16 cellular contexts compared by ENCODE assay signal in genomic region chr15:36691596-36691995, GRCh38.
A peak's percentile ranks its signal among the peaks of the same experiment; 100 is the strongest.
DNase-seq lines count a peak whose midpoint lies in the region; ATAC-seq, FAIRE-seq and TF ChIP-seq lines count a peak whose summit lies in the region.
"Had no signal": no experiment of that assay in that cellular context is flagged by ENCODE, and none has a peak within 500 bp of the region (broad histone marks: within the 10 kb centered on the region; RNA-seq: fewer than 3 reads in every experiment).

No MANE protein-coding gene starts in this region.

- DNase-seq in D721Med (ENCODE audit: insufficient read length, low spot score): no peak
- peak; percentile 43 for DNase-seq in NCI-H2227 (lab: John Stamatoyannopoulos, UW; ENCODE audit: unreplicated experiment)
- peak; percentile 78 for DNase-seq in SK-N-DZ (ENCODE audit: low spot score)
- no peak for DNase-seq in mesothelial cell of epicardium (ENCODE audit: low spot score in 2 of 2, unreplicated experiment in 2 of 2)
- DNase-seq in DMS153 treated with DMSO at 0.1 percent for 48 hours (lab: John Stamatoyannopoulos, UW; ENCODE audit: unreplicated experiment): no peak
- DNase-seq in omental fat pad (ENCODE audit: low spot score): no peak
- DNase-seq: 8988T; CD4-positive, alpha-beta memory T cell; DMS 273 treated with DMSO at 0.1 percent for 48 hours; GOT3; H9 had no signal

- FAIRE-seq in D721Med (lab: Jason Lieb, UNC): peak; percentile 6
- FAIRE-seq: G401.6, GM12891, GM19239 had no signal

- peaks cover 17% of the 10 kb centered on the region for H3K9me3 Mint-ChIP-seq in mesothelial cell of epicardium

- H3K36me3 Mint-ChIP-seq in mesothelial cell of epicardium: peaks cover 46% of the 10 kb centered on the region

- ATAC-seq in HG03460 (IDR thresholded peaks at IDR 0.05; ENCODE audit: unreplicated experiment) (no peak), omental fat pad (ENCODE audit: low FRiP score) (no peak)

- no peak overlapping the region for H3K4me3 Mint-ChIP-seq in mesothelial cell of epicardium
- H3K4me3 Mint-ChIP-seq: CD14-positive monocyte; CD4-positive, alpha-beta memory T cell; H9 had no signal

- peaks cover 42% of the 10 kb centered on the region for H3K4me1 Mint-ChIP-seq in mesothelial cell of epicardium
- H3K4me1 Mint-ChIP-seq: CD14-positive monocyte; CD4-positive, alpha-beta memory T cell; H9 had no signal

- H3K27me3 Mint-ChIP-seq in mesothelial cell of epicardium (ENCODE audit: low read depth): no peaks in the 10 kb centered on the region
- H3K27me3 Mint-ChIP-seq: CD4-positive, alpha-beta memory T cell had no signal

- peak overlapping the region; percentile 71 for H3K27ac Mint-ChIP-seq in mesothelial cell of epicardium
- H3K27ac Mint-ChIP-seq: CD14-positive monocyte; CD4-positive, alpha-beta memory T cell; H9 had no signal

- TF ChIP-seq CTCF in D721Med (IDR thresholded peaks at IDR 0.05; ENCODE audit: insufficient read depth, missing control alignments) (no peak), mesothelial cell of epicardium (IDR thresholded peaks at IDR 0.05; ENCODE audit: unreplicated experiment) (no peak), omental fat pad (IDR thresholded peaks at IDR 0.05) (no peak)

Comparison
In these comparisons a context has a peak if more than half of its experiments do, and no peak if none do; other contexts are left out.
1. DNase-seq: peak in NCI-H2227 (single experiment) and SK-N-DZ (single experiment); none in D721Med (single experiment), mesothelial cell of epicardium (0 of 2), DMS153 treated with DMSO at 0.1 percent for 48 hours (single experiment) and omental fat pad (single experiment).